In genomic region chr3:186665484-186666188, GRCh38 we compare ENCODE assay signal across 1 cellular context.
TF ChIP-seq lines count a peak whose summit lies in the region.

Gene HRG (plus strand): TSS chr3:186666014. CDS start chr3:186666032, 18 bp downstream.

TF ChIP-seq in HepG2, 621 proteins besides CTCF, POLR2A, EP300 and RAD21 (continued from another document and continues in another):
- TF ChIP-seq CSRNP2 (CRISPR knock-in tag; conservative IDR thresholded peaks at IDR 0.05; ENCODE audit: low read depth) (no peak), ZNF816 (CRISPR knock-in tag; IDR thresholded peaks at IDR 0.05; ENCODE audit: borderline replicate concordance) (no peak), HIVEP1 (CRISPR knock-in tag; IDR thresholded peaks at IDR 0.05) (no peak), JUNB (CRISPR knock-in tag; IDR thresholded peaks at IDR 0.05; ENCODE audit: borderline replicate concordance) (no peak), ARID3A (IDR thresholded peaks at IDR 0.05; ENCODE audit: low read depth, low read length) (peak; percentile 63; the same call in 1 of the 2 replicates), NPAS2 (CRISPR knock-in tag; IDR thresholded peaks at IDR 0.05; ENCODE audit: borderline replicate concordance) (no peak), RARA (CRISPR knock-in tag; IDR thresholded peaks at IDR 0.05) (peak; percentile 80), ZSCAN31 (CRISPR knock-in tag; IDR thresholded peaks at IDR 0.05; ENCODE audit: low read depth) (no peak), POLR2AphosphoS2 (IDR thresholded peaks at IDR 0.05; ENCODE audit: low read depth, low read length) (no peak), ZNF142 (CRISPR knock-in tag; IDR thresholded peaks at IDR 0.05) (no peak), CEBPB (IDR thresholded peaks at IDR 0.05; ENCODE audit: borderline replicate concordance, low read depth, low read length) (peak; percentile 29; the same call in 1 of the 2 replicates), PCBP2 (optimal IDR thresholded peaks at IDR 0.05; ENCODE audit: low read depth, low read length, poor library complexity, severe bottlenecking) (no peak), TRIM22 (IDR thresholded peaks at IDR 0.05) (no peak), ZNF460 (CRISPR knock-in tag; IDR thresholded peaks at IDR 0.05; ENCODE audit: borderline replicate concordance) (no peak), PREB (CRISPR knock-in tag; IDR thresholded peaks at IDR 0.05) (no peak), MIER2 (CRISPR knock-in tag; IDR thresholded peaks at IDR 0.05) (no peak), NR2F2 (IDR thresholded peaks at IDR 0.05; ENCODE audit: borderline replicate concordance, low read depth) (peak; percentile 80; the same call in 1 of the 2 replicates), THRA (CRISPR knock-in tag; IDR thresholded peaks at IDR 0.05; ENCODE audit: borderline replicate concordance) (0 out of 2 replicates have a peak, but pooled peaks have one; percentile 12), CREM (IDR thresholded peaks at IDR 0.05) (0 out of 2 replicates have a peak, but pooled peaks have one; percentile 13), CREM (CRISPR knock-in tag; IDR thresholded peaks at IDR 0.05) (no peak), ZNF350 (CRISPR knock-in tag; IDR thresholded peaks at IDR 0.05; ENCODE audit: borderline replicate concordance, low read depth) (no peak), SNRNP70 (IDR thresholded peaks at IDR 0.05; ENCODE audit: low read depth, low read length) (no peak), PRDM15 (CRISPR knock-in tag; IDR thresholded peaks at IDR 0.05) (no peak), HNF4G (IDR thresholded peaks at IDR 0.05; ENCODE audit: borderline replicate concordance, low read depth, low read length) (0 out of 2 replicates have a peak, but pooled peaks have one; percentile 12), HNF4G (CRISPR knock-in tag; IDR thresholded peaks at IDR 0.05; ENCODE audit: borderline replicate concordance, low read depth) (no peak), MIXL1 (CRISPR knock-in tag; IDR thresholded peaks at IDR 0.05) (0 out of 2 replicates have a peak, but pooled peaks have one; percentile 41), SYNCRIP (IDR thresholded peaks at IDR 0.05; ENCODE audit: insufficient read depth, low read depth, low read length) (no peak), TRAFD1 (CRISPR knock-in tag; IDR thresholded peaks at IDR 0.05; ENCODE audit: borderline replicate concordance) (no peak), ZNF616 (CRISPR knock-in tag; IDR thresholded peaks at IDR 0.05; ENCODE audit: low read depth) (no peak), MED1 (CRISPR knock-in tag; IDR thresholded peaks at IDR 0.05) (peak; percentile 14; the same call in 1 of the 2 replicates), FOXK1 (CRISPR knock-in tag; IDR thresholded peaks at IDR 0.05; ENCODE audit: borderline replicate concordance, low read depth) (no peak; the same call in 1 of the 2 replicates), PAXIP1 (CRISPR knock-in tag; conservative IDR thresholded peaks at IDR 0.05) (peak; percentile 77), MED8 (CRISPR knock-in tag; IDR thresholded peaks at IDR 0.05; ENCODE audit: insufficient replicate concordance) (no peak)
